In genomic region chr12:100123316-100124095, GRCh38 we compare ENCODE assay signal across 25 cellular contexts.
"Had no signal": no experiment of that assay in that cellular context is flagged by ENCODE, and none has a peak within 500 bp of the region (broad histone marks: within the 10 kb centered on the region; RNA-seq: fewer than 3 reads in every experiment).

No MANE protein-coding gene starts in this region.

- H3K4me2 ChIP-seq: smooth muscle cell had no signal

- H3K27ac Mint-ChIP-seq: activated B cell treated with CpG ODN at 0.5 μM for 24 hours; activated naive CD8-positive, alpha-beta T cell treated with anti-CD3 and anti-CD28 coated beads, Interleukin-2, amount 10 ng/mL, durations not matched to agents 7 days and 5 days; naive thymus-derived CD8-positive, alpha-beta T cell; stimulated activated naive B cell treated with anti-CD40 and anti-IgM and Interleukin-4, amounts not matched to agents 10 μg/mL and 1 μg/mL and 100 μg/mL, for 72 hours; T-cell had no signal

- H3K4me3 Mint-ChIP-seq: activated B cell treated with CpG ODN at 0.5 μM for 24 hours; activated naive CD8-positive, alpha-beta T cell treated with anti-CD3 and anti-CD28 coated beads, Interleukin-2, amount 10 ng/mL, durations not matched to agents 7 days and 5 days; naive thymus-derived CD8-positive, alpha-beta T cell; stimulated activated naive B cell treated with anti-CD40 and anti-IgM and Interleukin-4, amounts not matched to agents 10 μg/mL and 1 μg/mL and 100 μg/mL, for 72 hours; T-cell had no signal

- ATAC-seq: heart right ventricle; lower lobe of right lung; naive thymus-derived CD8-positive, alpha-beta T cell; stimulated activated naive B cell treated with anti-CD40 and anti-IgM and Interleukin-4, amounts not matched to agents 10 μg/mL and 1 μg/mL and 100 μg/mL, for 72 hours; T-cell; upper lobe of right lung had no signal

- H3K36me3 ChIP-seq: cardiac muscle cell, heart right ventricle, lower lobe of right lung, sigmoid colon, thoracic aorta, upper lobe of right lung had no signal

- H3K27ac ChIP-seq: cardiac muscle cell, epithelial cell of prostate, heart right ventricle, lower lobe of right lung, sigmoid colon, upper lobe of right lung had no signal

- DNase-seq: activated B cell treated with CpG ODN at 0.5 μM for 24 hours; activated CD4-positive, alpha-beta T cell treated with anti-CD3 and anti-CD28 coated beads for 4 hours; activated CD4-positive, alpha-beta T cell treated with anti-CD3 and anti-CD28 coated beads, Interleukin-2, amount 50 U/mL, for 48 hours; activated naive CD4-positive, alpha-beta T cell treated with Interleukin-2 at 50 U/mL for 16 hours; activated naive CD8-positive, alpha-beta T cell treated with anti-CD3 and anti-CD28 coated beads, Interleukin-2, amount 10 ng/mL, durations not matched to agents 7 days and 5 days; activated T-cell treated with anti-CD3 and anti-CD28 coated beads, Interleukin-2, amount 50 U/mL, for 48 hours; amygdala; cortex of kidney; foreskin fibroblast; heart right ventricle; kidney; lower lobe of right lung; naive thymus-derived CD8-positive, alpha-beta T cell; retina; sigmoid colon; stimulated activated CD4-positive, alpha-beta T cell treated with anti-CD3 and anti-CD28 coated beads, Interleukin-2, amount 100 ng/mL, for 48 hours; stimulated activated CD8-positive, alpha-beta memory T cell treated with anti-CD3 and anti-CD28 coated beads, Interleukin-4, amount 100 ng/mL, for 48 hours; stimulated activated naive B cell treated with anti-CD40 and anti-IgM and Interleukin-4, amounts not matched to agents 10 μg/mL and 1 μg/mL and 100 μg/mL, for 72 hours; T-cell; upper lobe of right lung had no signal

- H3K9me3 ChIP-seq: thoracic aorta, upper lobe of right lung had no signal

- H3K27me3 Mint-ChIP-seq: activated B cell treated with CpG ODN at 0.5 μM for 24 hours; activated naive CD8-positive, alpha-beta T cell treated with anti-CD3 and anti-CD28 coated beads, Interleukin-2, amount 10 ng/mL, durations not matched to agents 7 days and 5 days; naive thymus-derived CD8-positive, alpha-beta T cell; progenitor cell of endocrine pancreas; stimulated activated naive B cell treated with anti-CD40 and anti-IgM and Interleukin-4, amounts not matched to agents 10 μg/mL and 1 μg/mL and 100 μg/mL, for 72 hours; T-cell had no signal

- H3K27me3 ChIP-seq: cardiac muscle cell, heart right ventricle, sigmoid colon, upper lobe of right lung had no signal

- H3K4me3 ChIP-seq: cardiac muscle cell, heart right ventricle, lower lobe of right lung, sigmoid colon, smooth muscle cell, thoracic aorta, upper lobe of right lung had no signal
